In genomic region chr16:35706901-35707300, GRCh38 we compare ENCODE assay signal across 3 cellular contexts.
"Had no signal": no experiment of that assay in that cellular context is flagged by ENCODE, and none has a peak within 500 bp of the region (broad histone marks: within the 10 kb centered on the region; RNA-seq: fewer than 3 reads in every experiment).

No MANE protein-coding gene starts in this region.

- H3K4me3 ChIP-seq: GM12878 had no signal

- DNase-seq: GDM1, GF-D8 had no signal
